In genomic region chr12:64781374-64782029, GRCh38 we compare ENCODE assay signal across 8 cellular contexts. TPM values are rescaled to one million over a fixed set of nuclear protein-coding genes. Genes with fewer than 3 reads are reported as not detected.
DNase-seq lines count a peak whose midpoint lies in the region; ATAC-seq and TF ChIP-seq lines count a peak whose summit lies in the region.

No MANE protein-coding gene starts in this region.

- peak overlapping the region; percentile 66 to 71 for H3K4me3 ChIP-seq in ascending aorta
- peak overlapping the region; percentile 54 to 63 (median 61) for H3K4me3 ChIP-seq in right lobe of liver
- H3K4me3 ChIP-seq in tibial nerve, result peak overlapping the region; percentile 33 to 61 (median 56)

- peaks cover 0 to 9% (median 6%) of the 10 kb centered on the region in 3 donors for H3K9me3 Mint-ChIP-seq in IgD-negative memory B cell

- TF ChIP-seq CTCF in ascending aorta (IDR thresholded peaks at IDR 0.05), result no peak
- TF ChIP-seq CTCF in right lobe of liver (IDR thresholded peaks at IDR 0.05), result no peak
- TF ChIP-seq CTCF in tibial nerve (IDR thresholded peaks at IDR 0.05), result no peak

- peaks cover 57% of the 10 kb centered on the region for H3K27me3 Mint-ChIP-seq in IgD-negative memory B cell

- H3K27ac ChIP-seq in ascending aorta (no peak overlapping the region), right lobe of liver (peak overlapping the region in 1 of 3 donors; percentile 34), tibial nerve (peak overlapping the region in 2 of 4 donors; percentile 20 to 23)

- peaks cover 2% of the 10 kb centered on the region for H3K36me3 Mint-ChIP-seq in IgD-negative memory B cell

- peak overlapping the region in 2 of 3 donors; percentile 9 to 65 for H3K27ac Mint-ChIP-seq in IgD-negative memory B cell

- peak; percentile 35 for DNase-seq in DMS79 treated with DMSO at 0.1 percent for 48 hours (lab: John Stamatoyannopoulos, UW)
- DNase-seq in DMS79 (lab: John Stamatoyannopoulos, UW), result no peak
- no peak for DNase-seq in ascending aorta (ENCODE audit: low spot score in 2 of 2)
- peak in 1 of 3 donors; percentile 31 for DNase-seq in right lobe of liver
- DNase-seq in tibial nerve (ENCODE audit: low spot score in 2 of 2), result no peak
- no peak for DNase-seq in amygdala (lab: John Stamatoyannopoulos, UW)
- no peak for DNase-seq in COLO829 (ENCODE audit: low spot score)

- peak overlapping the region; percentile 73 to 94 (median 87) for H3K4me3 Mint-ChIP-seq in IgD-negative memory B cell

- H3K4me1 Mint-ChIP-seq in IgD-negative memory B cell, result peaks cover 6 to 18% (median 16%) of the 10 kb centered on the region in 3 donors

- H3K36me3 ChIP-seq in ascending aorta, result no peaks in the 10 kb centered on the region
- no peaks in the 10 kb centered on the region for H3K36me3 ChIP-seq in right lobe of liver
- no peaks in the 10 kb centered on the region for H3K36me3 ChIP-seq in tibial nerve

- 9% methylated on average over 18 of the region's 26 CpGs for WGBS in right lobe of liver (ENCODE audit: insufficient coverage, low coverage, low lambda C conversion rate, missing lambda C conversion rate)
- 6 to 7% methylated on average over 22 to 24 of the region's 26 CpGs for WGBS in tibial nerve, 2 donors

- no peak for TF ChIP-seq POLR2A in right lobe of liver (IDR thresholded peaks at IDR 0.05)
- TF ChIP-seq POLR2A in tibial nerve (IDR thresholded peaks at IDR 0.05), result no peak

- intact Hi-C loops in ascending aorta (cut with DNase I), result no loop called here
- intact Hi-C loops in right lobe of liver (cut with DNase I), result no loop called here

- H3K27me3 ChIP-seq in ascending aorta (no peaks in the 10 kb centered on the region), right lobe of liver (peaks cover 0 to 3% of the 10 kb centered on the region in 2 donors), tibial nerve (peaks cover 0 to 46% of the 10 kb centered on the region in 2 donors)

- H3K9me3 ChIP-seq in ascending aorta, result no peaks in the 10 kb centered on the region
- no peaks in the 10 kb centered on the region for H3K9me3 ChIP-seq in right lobe of liver
- peaks cover 0 to 2% (median 0%) of the 10 kb centered on the region in 4 donors for H3K9me3 ChIP-seq in tibial nerve

- peak; percentile 29 to 53 (median 47) for ATAC-seq in right lobe of liver

- no peak for TF ChIP-seq EP300 in tibial nerve (IDR thresholded peaks at IDR 0.05)

- H3K4me1 ChIP-seq in ascending aorta (peaks cover 0 to 9% of the 10 kb centered on the region in 2 donors), right lobe of liver (peaks cover 0 to 11% (median 0%) of the 10 kb centered on the region in 4 donors), tibial nerve (peaks cover 0 to 23% (median 14%) of the 10 kb centered on the region in 4 donors)

RNA-seq across cellular contexts. Expression of gene GNS, which starts 22.3 kb away (rescaled TPM):
- polyA plus RNA-seq in IgD-negative memory B cell, result 24.2 TPM
- total RNA-seq in ascending aorta, result 105 TPM
- 10 to 100 TPM; 41.0 to 87.5 (median 63.7) TPM for total RNA-seq in right lobe of liver
- total RNA-seq in tibial nerve, result 10 to 100 TPM; 72.2 to 88.4 (median 81.4) TPM

RNA-seq across cellular contexts. Expression of gene TBC1D30, which starts 42.9 kb away (rescaled TPM):
- polyA plus RNA-seq in IgD-negative memory B cell, result not detected
- total RNA-seq in ascending aorta (53.0 TPM), right lobe of liver (1 to 10 TPM; 1.1 to 2.7 (median 1.3) TPM), tibial nerve (10 to 100 TPM in 1 of 4 donors, 1 to 10 TPM in 3; 2.5 to 11.4 (median 6.6) TPM)
